In the genomic region with DNA sequence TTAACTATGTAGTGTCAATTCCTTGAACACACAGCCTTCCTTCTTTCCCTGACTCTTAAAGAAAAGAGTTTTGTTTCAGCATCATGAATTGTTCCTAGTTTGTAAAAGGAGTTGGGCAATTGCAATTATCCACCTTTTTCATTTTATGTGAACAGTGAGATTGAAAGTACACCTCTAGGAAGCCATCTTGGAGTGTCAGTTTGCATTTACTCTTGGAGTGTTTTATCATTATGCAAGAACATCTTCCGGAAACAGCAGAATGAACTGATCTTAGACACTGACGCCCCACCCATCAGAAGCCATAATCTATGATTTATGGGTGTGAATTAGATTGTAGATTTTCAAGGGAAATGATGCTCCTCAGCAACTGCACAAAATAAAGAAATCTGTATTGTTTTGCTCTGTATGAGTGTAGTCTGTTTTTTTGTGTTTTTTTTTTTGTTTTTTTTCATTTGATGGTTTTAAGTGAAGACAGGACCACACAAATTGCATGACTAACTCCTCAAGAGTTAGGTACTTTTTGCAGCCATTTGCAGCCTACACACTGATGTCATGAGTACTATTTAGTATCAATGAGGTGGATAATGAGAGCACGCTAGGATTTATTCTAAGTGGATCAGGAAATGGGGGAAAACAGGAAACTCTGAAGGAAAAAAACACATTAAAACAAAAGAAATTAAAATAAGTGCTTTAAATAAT, we compare ENCODE assay signal across 1 cellular context.
TF ChIP-seq lines count a peak whose summit lies in the region.

No MANE protein-coding gene starts in this region.

TF ChIP-seq in HCT116, 20 proteins besides CTCF, POLR2A, EP300 and RAD21:
- TF ChIP-seq EZH2 (IDR thresholded peaks at IDR 0.05) (no peak), FOSL1 (IDR thresholded peaks at IDR 0.05; ENCODE audit: low read depth) (no peak), ZNF274 (IDR thresholded peaks at IDR 0.05; ENCODE audit: low read depth, low read length) (no peak), CEBPB (IDR thresholded peaks at IDR 0.05; ENCODE audit: low read depth) (no peak), ATF3 (IDR thresholded peaks at IDR 0.05) (no peak), ZBTB33 (IDR thresholded peaks at IDR 0.05; ENCODE audit: extremely low read depth, insufficient replicate concordance, low read length) (no peak), SIN3A (IDR thresholded peaks at IDR 0.05; ENCODE audit: low read depth) (no peak), EZH2phosphoT487 (IDR thresholded peaks at IDR 0.05; ENCODE audit: borderline replicate concordance) (no peak), ZFX (IDR thresholded peaks at IDR 0.05) (no peak), ELF1 (IDR thresholded peaks at IDR 0.05; ENCODE audit: borderline replicate concordance, low read depth) (no peak), SP1 (IDR thresholded peaks at IDR 0.05; ENCODE audit: low read depth) (no peak), YY1 (IDR thresholded peaks at IDR 0.05; ENCODE audit: extremely low read depth, insufficient replicate concordance, low read depth, low read length) (no peak), SRF (IDR thresholded peaks at IDR 0.05; ENCODE audit: low read depth) (no peak), TCF7L2 (IDR thresholded peaks at IDR 0.05; ENCODE audit: borderline replicate concordance, extremely low read depth, insufficient read depth, insufficient read length) (no peak), JUND (IDR thresholded peaks at IDR 0.05) (no peak), POLR2AphosphoS5 (IDR thresholded peaks at IDR 0.05; ENCODE audit: low read depth, low read length) (no peak), EGR1 (IDR thresholded peaks at IDR 0.05; ENCODE audit: low read depth) (no peak)
- TF ChIP-seq, protein P1, sequence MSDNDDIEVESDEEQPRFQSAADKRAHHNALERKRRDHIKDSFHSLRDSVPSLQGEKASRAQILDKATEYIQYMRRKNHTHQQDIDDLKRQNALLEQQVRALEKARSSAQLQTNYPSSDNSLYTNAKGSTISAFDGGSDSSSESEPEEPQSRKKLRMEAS (IDR thresholded peaks at IDR 0.05): no peak
- TF ChIP-seq, protein P2, sequence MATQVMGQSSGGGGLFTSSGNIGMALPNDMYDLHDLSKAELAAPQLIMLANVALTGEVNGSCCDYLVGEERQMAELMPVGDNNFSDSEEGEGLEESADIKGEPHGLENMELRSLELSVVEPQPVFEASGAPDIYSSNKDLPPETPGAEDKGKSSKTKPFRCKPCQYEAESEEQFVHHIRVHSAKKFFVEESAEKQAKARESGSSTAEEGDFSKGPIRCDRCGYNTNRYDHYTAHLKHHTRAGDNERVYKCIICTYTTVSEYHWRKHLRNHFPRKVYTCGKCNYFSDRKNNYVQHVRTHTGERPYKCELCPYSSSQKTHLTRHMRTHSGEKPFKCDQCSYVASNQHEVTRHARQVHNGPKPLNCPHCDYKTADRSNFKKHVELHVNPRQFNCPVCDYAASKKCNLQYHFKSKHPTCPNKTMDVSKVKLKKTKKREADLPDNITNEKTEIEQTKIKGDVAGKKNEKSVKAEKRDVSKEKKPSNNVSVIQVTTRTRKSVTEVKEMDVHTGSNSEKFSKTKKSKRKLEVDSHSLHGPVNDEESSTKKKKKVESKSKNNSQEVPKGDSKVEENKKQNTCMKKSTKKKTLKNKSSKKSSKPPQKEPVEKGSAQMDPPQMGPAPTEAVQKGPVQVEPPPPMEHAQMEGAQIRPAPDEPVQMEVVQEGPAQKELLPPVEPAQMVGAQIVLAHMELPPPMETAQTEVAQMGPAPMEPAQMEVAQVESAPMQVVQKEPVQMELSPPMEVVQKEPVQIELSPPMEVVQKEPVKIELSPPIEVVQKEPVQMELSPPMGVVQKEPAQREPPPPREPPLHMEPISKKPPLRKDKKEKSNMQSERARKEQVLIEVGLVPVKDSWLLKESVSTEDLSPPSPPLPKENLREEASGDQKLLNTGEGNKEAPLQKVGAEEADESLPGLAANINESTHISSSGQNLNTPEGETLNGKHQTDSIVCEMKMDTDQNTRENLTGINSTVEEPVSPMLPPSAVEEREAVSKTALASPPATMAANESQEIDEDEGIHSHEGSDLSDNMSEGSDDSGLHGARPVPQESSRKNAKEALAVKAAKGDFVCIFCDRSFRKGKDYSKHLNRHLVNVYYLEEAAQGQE (IDR thresholded peaks at IDR 0.05; ENCODE audit: low read depth): no peak
